8 cellular contexts compared by ENCODE assay signal in the genomic region with DNA sequence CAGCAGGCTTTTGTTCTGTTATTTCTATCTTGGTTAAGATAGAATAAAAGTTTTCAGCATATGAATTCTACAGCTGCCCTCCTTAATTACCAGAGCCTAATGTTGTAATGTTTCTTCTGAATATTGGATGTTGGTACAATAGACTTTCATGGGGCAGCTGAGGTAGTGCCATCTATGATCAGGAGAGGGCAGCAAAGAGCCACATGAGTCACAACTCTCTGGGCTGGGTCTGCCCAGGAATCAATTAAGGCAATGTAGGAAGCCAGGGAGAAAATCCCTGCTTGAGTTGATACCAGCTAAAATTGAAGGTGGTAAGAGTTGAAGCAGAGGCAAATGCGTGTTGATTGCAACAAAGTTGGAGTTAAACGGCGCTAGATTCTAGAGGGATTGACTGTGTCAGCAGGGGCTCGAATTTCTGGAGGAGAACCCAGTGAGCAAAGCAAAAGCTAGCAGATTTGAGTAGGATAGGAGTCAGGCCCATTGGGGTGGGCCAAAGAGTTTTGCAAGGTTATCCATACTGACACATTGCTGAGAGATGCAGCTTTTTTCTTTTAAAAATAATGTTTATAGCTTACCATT. TPM values are rescaled to one million over a fixed set of nuclear protein-coding genes. Genes with fewer than 3 reads are reported as not detected.
DNase-seq lines count a peak whose midpoint lies in the region; ATAC-seq and TF ChIP-seq lines count a peak whose summit lies in the region.

No MANE protein-coding gene starts in this region.

- no peaks in the 10 kb centered on the region for H3K27me3 Mint-ChIP-seq in progenitor cell of endocrine pancreas

- H3K4me3 Mint-ChIP-seq in progenitor cell of endocrine pancreas (ENCODE audit: low read depth) = no peak overlapping the region

- TF ChIP-seq CTCF in progenitor cell of endocrine pancreas (IDR thresholded peaks at IDR 0.05; ENCODE audit: unreplicated experiment) = peak; percentile 85

- no peak overlapping the region for H3K4me3 ChIP-seq in Jurkat, Clone E6-1 (ENCODE audit: low read length)

- DNase-seq in D341Med (ENCODE audit: low spot score) (peak; percentile 90), SK-N-DZ (ENCODE audit: low spot score) (peak; percentile 64), head of caudate nucleus (peak in 41 of 42 donors; percentile 26 to 90 (median 76)), progenitor cell of endocrine pancreas (ENCODE audit: low spot score, unreplicated experiment) (peak; percentile 59)
- DNase-seq in Jurkat, Clone E6-1 (ENCODE audit: low read depth, low spot score) = peak; percentile 42
- peak; percentile 57 for DNase-seq in activated naive CD4-positive, alpha-beta T cell treated with anti-CD3 and anti-CD28 coated beads, Interleukin-2, amount 50 U/mL, for 16 hours

- peak; percentile 83 for ATAC-seq in GM21390 (IDR thresholded peaks at IDR 0.05; ENCODE audit: unreplicated experiment)
- ATAC-seq in GM21737 (IDR thresholded peaks at IDR 0.05; ENCODE audit: unreplicated experiment) = no peak

- no peaks in the 10 kb centered on the region for H3K36me3 Mint-ChIP-seq in progenitor cell of endocrine pancreas (ENCODE audit: insufficient read depth)

- H3K4me1 Mint-ChIP-seq in progenitor cell of endocrine pancreas (ENCODE audit: low read depth) = peaks cover 23% of the 10 kb centered on the region

- H3K9me3 Mint-ChIP-seq in progenitor cell of endocrine pancreas (ENCODE audit: low read depth) = no peaks in the 10 kb centered on the region

- intact Hi-C loops in head of caudate nucleus (cut with DNase I) = no loop called here

- H3K27ac Mint-ChIP-seq in progenitor cell of endocrine pancreas = no peak overlapping the region

RNA-seq across cellular contexts. Expression of a gene that starts 10.6 kb away (rescaled TPM):
- not detected for polyA plus RNA-seq in Jurkat, Clone E6-1 (2012; ENCODE audit: insufficient read depth, insufficient read length)
- not detected in 2 replicates for polyA plus RNA-seq in SK-N-DZ (2014; cell fraction: cytosol; rRNA removed)
- not detected in 2 replicates for polyA plus RNA-seq in SK-N-DZ (2014; cell fraction: nucleus; rRNA removed)
- total RNA-seq in progenitor cell of endocrine pancreas = not detected in 2 replicates
